8 cellular contexts compared by ENCODE assay signal in genomic region chr16:71645450-71645849, GRCh38. TPM values are rescaled to one million over a fixed set of nuclear protein-coding genes. Genes with fewer than 3 reads are reported as not detected.
A peak's percentile ranks its signal among the peaks of the same experiment; 100 is the strongest.
DNase-seq lines count a peak whose midpoint lies in the region; ATAC-seq and TF ChIP-seq lines count a peak whose summit lies in the region.

No MANE protein-coding gene starts in this region.

- H3K4me1 Mint-ChIP-seq in CD4-positive, alpha-beta T cell (ENCODE audit: low read depth): no peaks in the 10 kb centered on the region
- H3K4me1 Mint-ChIP-seq in GM23338: peaks cover 5% of the 10 kb centered on the region; the same call in 2 of the 3 replicates

- H3K4me3 Mint-ChIP-seq in CD4-positive, alpha-beta T cell: no peak overlapping the region
- no peak overlapping the region for H3K4me3 Mint-ChIP-seq in GM23338

- no peaks in the 10 kb centered on the region for H3K27me3 ChIP-seq in CD4-positive, alpha-beta T cell (ENCODE audit: control insufficient read depth, insufficient read depth, low read length)
- H3K27me3 ChIP-seq in GM23338 (ENCODE audit: insufficient read depth): no peaks in the 10 kb centered on the region
- H3K27me3 ChIP-seq in PC-3 (ENCODE audit: low read length): no peaks in the 10 kb centered on the region
- no peaks in the 10 kb centered on the region for H3K27me3 ChIP-seq in psoas muscle (ENCODE audit: insufficient read depth in 3 of 3, low read length in 2 of 3)

- BruUV-seq in PC-3 (replicated peaks; lab: Mats Ljungman, UMichigan): no TSS peak

- H3K27ac Mint-ChIP-seq in CD4-positive, alpha-beta T cell: no peak overlapping the region
- H3K27ac Mint-ChIP-seq in GM23338: no peak overlapping the region

- H3K9me2 ChIP-seq in GM23338 (ENCODE audit: insufficient read depth) (no peaks in the 10 kb centered on the region), PC-3 (replicated peaks; ENCODE audit: low read length) (no peaks in the 10 kb centered on the region)

- H2AFZ ChIP-seq in GM23338 (no peak overlapping the region), PC-3 (ENCODE audit: low read length) (no peak overlapping the region)

- H3K36me3 Mint-ChIP-seq in CD4-positive, alpha-beta T cell (ENCODE audit: low read depth): peaks cover 28% of the 10 kb centered on the region
- peaks cover 25% of the 10 kb centered on the region for H3K36me3 Mint-ChIP-seq in GM23338 (ENCODE audit: low read depth)

- whole genome bisulfite sequencing in psoas muscle, 3 donors: 84 to 93% (median 86%) methylated on average over 4 of the region's 4 CpGs

- POLR2A ChIA-PET in CD4-positive, alpha-beta T cell (lab: Charles Lee): no interaction called here
- POLR2A ChIA-PET in PC-3 (lab: Charles Lee; ENCODE audit: unreplicated experiment): interaction anchor here (0.6 kb wide), 1 partner anchor 692 kb away, joined by 7 read pairs; no protein-coding TSS in a partner anchor

- H3K4me2 ChIP-seq in GM23338 (no peak overlapping the region), PC-3 (ENCODE audit: low read length) (no peak overlapping the region)

- H3K9me3 ChIP-seq in CD4-positive, alpha-beta T cell (ENCODE audit: control insufficient read depth, low read length): no peaks in the 10 kb centered on the region
- H3K9me3 ChIP-seq in PC-3 (ENCODE audit: low read length): no peaks in the 10 kb centered on the region
- no peaks in the 10 kb centered on the region for H3K9me3 ChIP-seq in psoas muscle

- TF ChIP-seq CTCF in CD4-positive, alpha-beta T cell (IDR thresholded peaks at IDR 0.05): peak; percentile 24
- TF ChIP-seq CTCF in GM23338 (conservative IDR thresholded peaks at IDR 0.05; ENCODE audit: low read depth in 2 of 2) (peak; percentile 61 to 75), PC-3 (conservative IDR thresholded peaks at IDR 0.05; ENCODE audit: low read depth, low read length) (peak; percentile 58), fibroblast of the aortic adventitia (IDR thresholded peaks at IDR 0.05; ENCODE audit: insufficient read depth, low read length) (peak; percentile 40), psoas muscle (IDR thresholded peaks at IDR 0.05) (no peak)

- H3K4me1 ChIP-seq in GM23338 (ENCODE audit: insufficient read depth) (peaks cover 6% of the 10 kb centered on the region; the same call in 1 of the 2 replicates), PC-3 (ENCODE audit: insufficient read depth, low read length) (no peaks in the 10 kb centered on the region), psoas muscle (no peaks in the 10 kb centered on the region)

- no peak overlapping the region for H3K9ac ChIP-seq in PC-3 (ENCODE audit: low read length)

- no peak for ATAC-seq in CD4-positive, alpha-beta T cell (ENCODE audit: poor library complexity)
- ATAC-seq in GM23338 (peak; percentile 76), PC-3 (peak; percentile 77), HG02884 (IDR thresholded peaks at IDR 0.05; ENCODE audit: unreplicated experiment) (no peak), psoas muscle (no peak), GM19324 (IDR thresholded peaks at IDR 0.05; ENCODE audit: low FRiP score, unreplicated experiment) (no peak)

- H3K27me3 Mint-ChIP-seq in CD4-positive, alpha-beta T cell: no peaks in the 10 kb centered on the region
- peaks cover 2% of the 10 kb centered on the region for H3K27me3 Mint-ChIP-seq in GM23338 (ENCODE audit: insufficient read depth, low read depth, poor library complexity)

- intact Hi-C loops in CD4-positive, alpha-beta T cell (cut with DNase I, micrococcal nuclease): no loop called here
- intact Hi-C loops in PC-3 (cut with micrococcal nuclease) (no loop called here), psoas muscle (cut with DNase I) (no loop called here)

- no peak for DNase-seq in CD4-positive, alpha-beta T cell
- peak; percentile 70 for DNase-seq in GM23338 (ENCODE audit: low spot score)
- peak; percentile 50 for DNase-seq in PC-3
- peak; percentile 16 for DNase-seq in fibroblast of the aortic adventitia (ENCODE audit: low read depth)
- no peak for DNase-seq in psoas muscle
- DNase-seq in stimulated activated naive CD4-positive, alpha-beta T cell (lab: John Stamatoyannopoulos, UW): no peak

- no peaks in the 10 kb centered on the region for H3K9me3 Mint-ChIP-seq in CD4-positive, alpha-beta T cell
- no peaks in the 10 kb centered on the region for H3K9me3 Mint-ChIP-seq in GM23338

- no peak overlapping the region for H3K27ac ChIP-seq in CD4-positive, alpha-beta T cell (ENCODE audit: low read depth, low read length)
- H3K27ac ChIP-seq in GM23338 (ENCODE audit: low read depth) (no peak overlapping the region), PC-3 (ENCODE audit: low read length) (no peak overlapping the region), psoas muscle (no peak overlapping the region)

- H3K4me3 ChIP-seq in GM23338 (no peak overlapping the region), PC-3 (ENCODE audit: low read length) (no peak overlapping the region), fibroblast of the aortic adventitia (ENCODE audit: low read depth, low read length) (no peak overlapping the region), psoas muscle (no peak overlapping the region)

- H3F3A ChIP-seq in GM23338 (replicated peaks; ENCODE audit: low read depth): peaks cover 7% of the 10 kb centered on the region; the same call in 1 of the 2 replicates
- H3F3A ChIP-seq in PC-3 (ENCODE audit: low read length, unreplicated experiment): no peaks in the 10 kb centered on the region

- H3K79me2 ChIP-seq in GM23338 (replicated peaks; ENCODE audit: insufficient read depth): no peaks in the 10 kb centered on the region
- no peaks in the 10 kb centered on the region for H3K79me2 ChIP-seq in PC-3 (ENCODE audit: low read length)

- CTCF ChIA-PET in CD4-positive, alpha-beta T cell (lab: Charles Lee): no interaction called here
- CTCF ChIA-PET in PC-3 (lab: Charles Lee): no interaction called here

- H4K20me1 ChIP-seq in GM23338 (replicated peaks; ENCODE audit: insufficient read depth): peaks cover 16% of the 10 kb centered on the region; the same call in 1 of the 2 replicates
- H4K20me1 ChIP-seq in PC-3 (ENCODE audit: low read length): no peaks in the 10 kb centered on the region

- H3K36me3 ChIP-seq in GM23338 (ENCODE audit: insufficient read depth) (peaks cover 5% of the 10 kb centered on the region), PC-3 (ENCODE audit: low read depth, low read length) (0 out of 2 replicates have a peak, but pooled peaks cover 7% of the 10 kb centered on the region), psoas muscle (ENCODE audit: insufficient read depth in 1 of 2, low read depth in 1 of 2) (peaks cover 0 to 51% of the 10 kb centered on the region in 2 donors)

TF ChIP-seq in GM23338, 12 proteins besides CTCF, POLR2A, EP300 and RAD21 (continues in another document):
- TF ChIP-seq EZH2phosphoT487 (IDR thresholded peaks at IDR 0.05; ENCODE audit: unreplicated experiment): no peak

RNA-seq across cellular contexts. Expression of gene MARVELD3, which starts 19.5 kb away (rescaled TPM):
- total RNA-seq in CD4-positive, alpha-beta T cell: not detected
- 25.1 and 32.7 TPM in 2 replicates for total RNA-seq in GM23338 (2014; rRNA removed; shearing (Covaris generic))
- polyA plus RNA-seq in GM23338 (2016; fragmentation: Nextera tagmentation; extraction: Ambion mirVana): 21.0 and 23.4 TPM in 2 replicates
- total RNA-seq in PC-3 (2014; rRNA removed): 7.4 and 14.6 TPM in 2 replicates
- total RNA-seq in fibroblast of the aortic adventitia (ENCODE audit: low replicate concordance): not detected in 2 replicates
- not detected for total RNA-seq in psoas muscle
- polyA plus RNA-seq in psoas muscle: under 1 TPM in 2 of 3 donors, not detected in 1; 0.01 to 0.10 TPM

Comparison
In these comparisons a context has a peak if more than half of its experiments do, and no peak if none do; other contexts are left out.
1. ATAC-seq: peak in GM23338 (single experiment) and PC-3 (single experiment); none in CD4-positive, alpha-beta T cell (single experiment), HG02884 (single experiment), psoas muscle (0 of 4) and GM19324 (single experiment).
2. DNase-seq: peak in GM23338 (single experiment), PC-3 (single experiment) and fibroblast of the aortic adventitia (single experiment); none in CD4-positive, alpha-beta T cell (0 of 10), psoas muscle (0 of 2) and stimulated activated naive CD4-positive, alpha-beta T cell (0 of 6).